ENCODE assay signal across 15 cellular contexts in genomic region chr2:84257871-84258270, GRCh38.
A peak's percentile ranks its signal among the peaks of the same experiment; 100 is the strongest.
DNase-seq lines count a peak whose midpoint lies in the region; ATAC-seq, FAIRE-seq and TF ChIP-seq lines count a peak whose summit lies in the region.
"Had no signal": no experiment of that assay in that cellular context is flagged by ENCODE, and none has a peak within 500 bp of the region (broad histone marks: within the 10 kb centered on the region; RNA-seq: fewer than 3 reads in every experiment).

No MANE protein-coding gene starts in this region.

- H3K14ac ChIP-seq in H9 (ENCODE audit: insufficient read depth, low read length), result no peak overlapping the region

- dilution Hi-C loops in keratinocyte (cut with MboI; ENCODE audit: extremely low pct_ligation_motif_present, low sequenced_read_pairs), result no loop called here

- no peak overlapping the region for H2AK5ac ChIP-seq in H9 (ENCODE audit: insufficient read length, low read length)

- H3K9me3 ChIP-seq in H9 (ENCODE audit: control insufficient read depth, low read depth, low read length), result peaks cover 10% of the 10 kb centered on the region
- H3K9me3 ChIP-seq in keratinocyte (ENCODE audit: control insufficient read depth, low read depth, low read length), result no peaks in the 10 kb centered on the region

- no peak overlapping the region for H4K91ac ChIP-seq in H9 (ENCODE audit: insufficient read length, low read depth, low read length)

- DNase-seq in ACHN, result peak; percentile 10
- DNase-seq in H9, result no peak
- DNase-seq in SW480 (ENCODE audit: low spot score), result peak; percentile 40
- DNase-seq in keratinocyte (ENCODE audit: low read depth, low spot score), result no peak
- no peak for DNase-seq in T-cell
- no peak for DNase-seq in activated CD4-positive, alpha-beta T cell treated with anti-CD3 and anti-CD28 coated beads, Interleukin-2, amount 50 U/mL, for 4 hours
- DNase-seq in T-helper 9 cell, result no peak
- DNase-seq: activated CD4-positive, alpha-beta memory T cell treated with anti-CD3 and anti-CD28 coated beads for 36 hours; activated effector memory CD4-positive, alpha-beta T cell treated with anti-CD3 and anti-CD28 coated beads, Interleukin-2, amount 50 U/mL, for 16 hours; heart left ventricle; NCI-H187 treated with DMSO at 0.1 percent for 48 hours; stimulated activated CD8-positive, alpha-beta memory T cell treated with anti-CD3 and anti-CD28 coated beads, Interleukin-4, amount 100 ng/mL, for 48 hours had no signal

- H3K4ac ChIP-seq in H9 (ENCODE audit: low read depth, low read length), result no peak overlapping the region

- no peak overlapping the region for H4K8ac ChIP-seq in H9 (replicated peaks; ENCODE audit: insufficient read length, low read depth, low read length)

- CTCF ChIA-PET in T-cell (lab: Charles Lee), result no interaction called here

- in situ Hi-C loops in ACHN (cut with HindIII; ENCODE audit: low pct_ligation_motif_present, low pct_unique_long_range_greater_than_20kb, low sequenced_read_pairs), result no loop called here

- H3K36me3 ChIP-seq in keratinocyte (ENCODE audit: control insufficient read depth in 2 of 2, extremely low read depth in 1 of 2, insufficient read depth in 2 of 2, low read length in 2 of 2), result no peaks in the 10 kb centered on the region
- H3K36me3 ChIP-seq: heart left ventricle had no signal

- H3K23ac ChIP-seq in H9 (ENCODE audit: insufficient read length, low read depth, low read length), result no peak overlapping the region

- no peak overlapping the region for H3K4me3 ChIP-seq in keratinocyte (ENCODE audit: control insufficient read depth in 2 of 3, extremely low read depth in 1 of 3, insufficient read depth in 2 of 3, low read depth in 1 of 3, low read length in 3 of 3)
- H3K4me3 ChIP-seq: heart left ventricle had no signal

- H3K27me3 ChIP-seq in H9 (ENCODE audit: insufficient read depth, low read length) (no peaks in the 10 kb centered on the region), keratinocyte (ENCODE audit: control insufficient read depth, extremely low read depth, insufficient read depth, low read length) (no peaks in the 10 kb centered on the region)
- H3K27me3 ChIP-seq: heart left ventricle had no signal

- ATAC-seq in HG03442 (IDR thresholded peaks at IDR 0.05; ENCODE audit: unreplicated experiment) (no peak), T-cell (replicated peaks in 1 of 4) (no peak)
- ATAC-seq: heart left ventricle had no signal

- H2BK12ac ChIP-seq in H9 (ENCODE audit: insufficient read length, low read depth, low read length), result no peak overlapping the region

- H3K27me3 Mint-ChIP-seq in H9 (ENCODE audit: low read depth), result no peaks in the 10 kb centered on the region; the same call in none of the 2 replicates
- peaks cover 34 to 37% of the 10 kb centered on the region in 2 donors for H3K27me3 Mint-ChIP-seq in T-cell

- no peaks in the 10 kb centered on the region for H3K79me2 ChIP-seq in H9 (ENCODE audit: insufficient read depth, low read length)
- no peaks in the 10 kb centered on the region for H3K79me2 ChIP-seq in keratinocyte (ENCODE audit: control insufficient read depth, insufficient read depth, low read length)
- H3K79me2 ChIP-seq: parathyroid adenoma had no signal

- no peaks in the 10 kb centered on the region for H3K4me1 Mint-ChIP-seq in H9
- no peaks in the 10 kb centered on the region for H3K4me1 Mint-ChIP-seq in T-cell

- H3K9me3 Mint-ChIP-seq in H9, result peaks cover 20% of the 10 kb centered on the region in 2 experiments
- H3K9me3 Mint-ChIP-seq in T-cell, result peaks cover 3 to 4% (median 3%) of the 10 kb centered on the region in 3 donors
- H3K9me3 Mint-ChIP-seq: activated CD4-positive, alpha-beta memory T cell treated with anti-CD3 and anti-CD28 coated beads for 36 hours had no signal

- H2BK5ac ChIP-seq in H9 (ENCODE audit: insufficient read length, low read length), result no peak overlapping the region

- TF ChIP-seq CTCF in H9 (conservative IDR thresholded peaks at IDR 0.05) (peak; percentile 58; the same call in 2 of the 3 replicates), keratinocyte (optimal IDR thresholded peaks at IDR 0.05 in 1 of 3, IDR thresholded peaks at IDR 0.05 in 1 of 3, conservative IDR thresholded peaks at IDR 0.05 in 1 of 3; ENCODE audit: extremely low read depth in 1 of 3, insufficient read depth in 2 of 3, low read length in 3 of 3) (peak; percentile 33 to 47 (median 36))

- no peak overlapping the region for H3K4me3 Mint-ChIP-seq in H9
- no peak overlapping the region for H3K4me3 Mint-ChIP-seq in T-cell
- H3K4me3 Mint-ChIP-seq: activated CD4-positive, alpha-beta memory T cell treated with anti-CD3 and anti-CD28 coated beads for 36 hours had no signal

- no peak overlapping the region for H3K56ac ChIP-seq in H9 (ENCODE audit: insufficient read length, low read depth, low read length)

- H4K20me1 ChIP-seq in H9 (ENCODE audit: control insufficient read depth, insufficient read depth, insufficient read length), result no peaks in the 10 kb centered on the region
- no peaks in the 10 kb centered on the region for H4K20me1 ChIP-seq in keratinocyte (ENCODE audit: control insufficient read depth, extremely low read depth, insufficient read depth, low read length)

- no peak overlapping the region for H2BK120ac ChIP-seq in H9 (ENCODE audit: low read depth, low read length, poor library complexity, severe bottlenecking)

- H3K4me2 ChIP-seq in H9 (ENCODE audit: insufficient read depth, insufficient read length, low read length) (no peak overlapping the region), keratinocyte (ENCODE audit: control insufficient read depth, extremely low read depth, insufficient read depth, low read depth, low read length) (no peak overlapping the region)

- no peaks in the 10 kb centered on the region for H3K79me1 ChIP-seq in H9 (ENCODE audit: insufficient read depth, low read depth, low read length, poor library complexity, severe bottlenecking)

- H3K9me1 ChIP-seq in keratinocyte (ENCODE audit: control insufficient read depth, extremely low read depth, insufficient read depth, low read length), result no peaks in the 10 kb centered on the region

- H4K5ac ChIP-seq in H9 (ENCODE audit: insufficient read length, low read depth, low read length), result no peak overlapping the region

- POLR2A ChIA-PET in T-cell (lab: Charles Lee), result interaction anchor here in 1 of 2 donors (1.2 kb wide), 1 partner anchor 8 kb away, joined by 3 read pairs; no protein-coding TSS in a partner anchor

- H3K27ac ChIP-seq in H9 (ENCODE audit: insufficient read length, low read depth, low read length) (no peak overlapping the region), keratinocyte (ENCODE audit: control insufficient read depth, insufficient read depth, low read length) (no peak overlapping the region)
- H3K27ac ChIP-seq: heart left ventricle, parathyroid adenoma had no signal

- no peak overlapping the region for H2AFZ ChIP-seq in H9 (ENCODE audit: low read length)
- H2AFZ ChIP-seq in keratinocyte (ENCODE audit: control insufficient read depth, low read length), result no peak overlapping the region
- H2AFZ ChIP-seq: parathyroid adenoma had no signal

- no peak overlapping the region for H3K27ac Mint-ChIP-seq in H9
- H3K27ac Mint-ChIP-seq in T-cell, result no peak overlapping the region
- H3K27ac Mint-ChIP-seq: activated CD4-positive, alpha-beta memory T cell treated with anti-CD3 and anti-CD28 coated beads for 36 hours had no signal

- H3K9ac ChIP-seq in H9 (ENCODE audit: extremely low read depth, insufficient read length, low read length) (no peak overlapping the region), keratinocyte (ENCODE audit: control insufficient read depth, extremely low read depth, insufficient read depth, low read length) (no peak overlapping the region)
- H3K9ac ChIP-seq: parathyroid adenoma had no signal

- no peak overlapping the region for H2BK20ac ChIP-seq in H9 (ENCODE audit: low read depth, low read length, poor library complexity, severe bottlenecking)

- H3K18ac ChIP-seq in H9 (ENCODE audit: insufficient read length, low read depth, low read length), result no peak overlapping the region

- H2BK15ac ChIP-seq in H9 (ENCODE audit: low read depth, low read length), result no peak overlapping the region

- H3K36me3 Mint-ChIP-seq in H9 (ENCODE audit: insufficient read depth in 1 of 3, low read depth in 3 of 3) (peaks cover 10 to 21% (median 17%) of the 10 kb centered on the region in 3 experiments), T-cell (no peaks in the 10 kb centered on the region)
- H3K36me3 Mint-ChIP-seq: activated CD4-positive, alpha-beta memory T cell treated with anti-CD3 and anti-CD28 coated beads for 36 hours had no signal

- H3T11ph ChIP-seq in H9 (ENCODE audit: low read length), result no peak overlapping the region

- H3K23me2 ChIP-seq in H9 (ENCODE audit: insufficient read length, low read depth, low read length, poor library complexity, severe bottlenecking), result no peaks in the 10 kb centered on the region

- H3K4me1 ChIP-seq in H9 (ENCODE audit: insufficient read depth, low read length) (no peaks in the 10 kb centered on the region), keratinocyte (ENCODE audit: control insufficient read depth, extremely low read depth, insufficient read depth, low read length) (no peaks in the 10 kb centered on the region)
- H3K4me1 ChIP-seq: heart left ventricle, parathyroid adenoma had no signal

- FAIRE-seq in keratinocyte (lab: Jason Lieb, UNC), result no peak
- FAIRE-seq: bronchial epithelial cell had no signal

Comparison
In these comparisons a context has a peak if more than half of its experiments do, and no peak if none do; other contexts are left out.
1. DNase-seq: peak in ACHN (single experiment) and SW480 (single experiment); none in H9 (single experiment), keratinocyte (single experiment), T-cell (0 of 34), activated CD4-positive, alpha-beta T cell treated with anti-CD3 and anti-CD28 coated beads, Interleukin-2, amount 50 U/mL, for 4 hours (0 of 2) and T-helper 9 cell (single experiment).